8 cellular contexts compared by ENCODE assay signal in the genomic region with DNA sequence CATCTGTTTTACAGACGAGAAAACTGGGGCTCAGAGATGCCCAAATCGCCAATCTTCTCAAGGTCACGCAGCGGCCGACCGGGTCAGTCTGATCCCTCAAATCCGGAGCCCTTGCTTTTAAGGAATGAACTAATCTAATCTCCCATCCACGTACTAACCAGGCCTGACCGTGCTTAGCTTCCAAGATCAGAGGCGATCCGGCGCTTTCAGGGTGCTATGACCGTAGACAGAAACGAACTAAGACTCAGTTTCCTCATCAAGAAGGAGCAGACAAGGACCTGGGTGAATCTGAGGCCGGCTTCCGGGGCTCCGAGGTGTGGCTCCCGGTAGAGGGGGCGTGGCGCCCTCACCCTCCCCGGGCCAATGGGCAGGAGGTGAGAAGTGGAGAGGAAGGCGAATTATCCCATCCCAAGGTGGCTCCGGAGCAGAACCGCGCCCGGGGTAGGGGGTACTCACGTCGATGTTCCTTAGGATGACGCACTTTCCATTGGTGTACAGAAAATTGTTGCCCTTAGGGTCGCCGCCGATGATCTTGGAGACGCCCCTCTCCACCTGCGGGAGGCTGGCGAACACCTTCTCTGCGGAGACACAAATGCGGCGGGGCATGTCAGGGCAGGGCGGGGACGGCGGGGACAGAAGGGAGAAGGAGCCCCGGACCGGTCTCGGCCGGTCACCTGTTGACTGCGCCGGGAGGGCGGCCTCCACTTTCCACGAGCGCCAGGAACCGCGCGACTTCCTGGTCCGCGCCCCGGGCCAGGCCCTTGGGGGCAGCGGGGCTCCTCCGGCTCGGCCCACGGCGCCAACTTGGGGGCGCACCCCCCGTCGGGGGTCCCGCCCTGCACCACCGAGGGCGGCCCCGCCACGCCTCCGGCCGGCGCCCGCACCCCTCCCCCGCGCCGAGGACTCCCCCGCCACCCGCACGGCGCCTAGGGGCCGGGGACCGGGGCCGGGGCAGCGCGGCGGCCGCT. TPM values are rescaled to one million over a fixed set of nuclear protein-coding genes. Genes with fewer than 3 reads are reported as not detected.
DNase-seq lines count a peak whose midpoint lies in the region; ATAC-seq and TF ChIP-seq lines count a peak whose summit lies in the region.

No MANE protein-coding gene starts in this region.

- no peaks in the 10 kb centered on the region for H3K27me3 ChIP-seq in fibroblast of lung (ENCODE audit: control insufficient read depth, insufficient read depth, low read length)
- no peaks in the 10 kb centered on the region for H3K27me3 ChIP-seq in neuronal stem cell (ENCODE audit: control insufficient read depth in 3 of 3, insufficient read depth in 3 of 3, low read depth in 1 of 3, low read length in 3 of 3)

- H3K4me1 ChIP-seq in fibroblast of lung (ENCODE audit: control insufficient read depth, extremely low read depth, insufficient read depth, low read length) (peaks cover 10% of the 10 kb centered on the region), neuronal stem cell (ENCODE audit: control insufficient read depth in 2 of 2, insufficient read depth in 1 of 2, low read depth in 1 of 2, low read length in 2 of 2) (peaks cover 9 to 10% of the 10 kb centered on the region in 2 donors), urinary bladder (ENCODE audit: insufficient read depth) (no peaks in the 10 kb centered on the region)

- H3K4me2 ChIP-seq in fibroblast of lung (ENCODE audit: extremely low read depth, insufficient read depth, low read length) (peak overlapping the region; percentile 79), neuronal stem cell (ENCODE audit: insufficient read depth, low read length, poor library complexity, severe bottlenecking) (peak overlapping the region; percentile 59)

- H2BK5ac ChIP-seq in neuronal stem cell (ENCODE audit: low read length): no peak overlapping the region

- peak overlapping the region; percentile 58 for H3K9ac ChIP-seq in fibroblast of lung (ENCODE audit: insufficient read depth, low read length)
- peak overlapping the region; percentile 75 for H3K9ac ChIP-seq in neuronal stem cell (ENCODE audit: low read depth, low read length, poor library complexity)

- H3K79me2 ChIP-seq in fibroblast of lung (ENCODE audit: control insufficient read depth, insufficient read depth, low read length): peaks cover 53% of the 10 kb centered on the region

- H3K4me1 Mint-ChIP-seq in activated T-cell treated with anti-CD3 and anti-CD28 coated beads, Interleukin-2, amount 50 U/mL, for 72 hours (ENCODE audit: low read depth): peaks cover 86% of the 10 kb centered on the region

- whole genome bisulfite sequencing in neuronal stem cell (ENCODE audit: extremely low coverage in 2 of 2, insufficient read length in 2 of 2, insufficient replicate concordance in 1 of 2), 2 donors: no CpG with 5 or more reads among the region's 87 CpGs
- 2% methylated on average over 86 of the region's 87 CpGs for WGBS in urinary bladder

- H3K9me3 Mint-ChIP-seq in activated T-cell treated with anti-CD3 and anti-CD28 coated beads, Interleukin-2, amount 50 U/mL, for 72 hours: no peaks in the 10 kb centered on the region

- H4K20me1 ChIP-seq in fibroblast of lung (ENCODE audit: control insufficient read depth, extremely low read depth, insufficient read depth, low read length): no peaks in the 10 kb centered on the region

- H3K4ac ChIP-seq in neuronal stem cell (ENCODE audit: low read length): no peak overlapping the region

- H3K27ac ChIP-seq in 22Rv1 (peak overlapping the region; percentile 84), fibroblast of lung (ENCODE audit: insufficient read depth, low read length) (peak overlapping the region; percentile 81), neuronal stem cell (replicated peaks; ENCODE audit: low read length) (peak overlapping the region; percentile 73), urinary bladder (ENCODE audit: low read depth) (peak overlapping the region; percentile 90)

- TF ChIP-seq CTCF in 22Rv1 (IDR thresholded peaks at IDR 0.05) (no peak), fibroblast of lung (conservative IDR thresholded peaks at IDR 0.05 in 1 of 2, IDR thresholded peaks at IDR 0.05 in 1 of 2; ENCODE audit: low read depth in 1 of 2, low read length in 2 of 2) (no peak)

- H2BK15ac ChIP-seq in neuronal stem cell (ENCODE audit: low read length): no peak overlapping the region

- DNase-seq in NCI-H526 treated with DMSO at 0.1 percent for 48 hours (lab: John Stamatoyannopoulos, UW) (peak; percentile 22), fibroblast of lung (ENCODE audit: low read depth in 2 of 2) (peak in 1 of 2 donors; percentile 52), neuronal stem cell (ENCODE audit: low spot score) (no peak)
- peak; percentile 79 to 81 for DNase-seq in activated T-cell treated with anti-CD3 and anti-CD28 coated beads, Interleukin-2, amount 50 U/mL, for 72 hours

- no peak overlapping the region for H2BK12ac ChIP-seq in neuronal stem cell (ENCODE audit: low read length)

- H3K4me3 ChIP-seq in fibroblast of lung (replicated peaks in 1 of 4; ENCODE audit: control extremely low read depth in 1 of 4, insufficient read depth in 1 of 4, low read depth in 3 of 4, low read length in 4 of 4) (peak overlapping the region; percentile 54 to 75 (median 74)), neuronal stem cell (ENCODE audit: low read length in 2 of 2) (peak overlapping the region; percentile 63 to 93), urinary bladder (ENCODE audit: low read depth, low read length) (peak overlapping the region; percentile 86)

- peak overlapping the region; percentile 8 for H3K23ac ChIP-seq in neuronal stem cell (ENCODE audit: low read depth, low read length, poor library complexity)

- H3K79me1 ChIP-seq in neuronal stem cell (ENCODE audit: low read depth, low read length): peaks cover 6% of the 10 kb centered on the region

- H3K27me3 Mint-ChIP-seq in activated T-cell treated with anti-CD3 and anti-CD28 coated beads, Interleukin-2, amount 50 U/mL, for 72 hours (ENCODE audit: low read depth): no peaks in the 10 kb centered on the region

- H3K18ac ChIP-seq in neuronal stem cell (ENCODE audit: low read length): peak overlapping the region; percentile 89

- H3K36me3 ChIP-seq in fibroblast of lung (ENCODE audit: control insufficient read depth, insufficient read depth, low read length) (peaks cover 35% of the 10 kb centered on the region), neuronal stem cell (replicated peaks in 1 of 2; ENCODE audit: control insufficient read depth in 2 of 2, insufficient read depth in 2 of 2, low read length in 2 of 2) (peaks cover 35 to 50% of the 10 kb centered on the region in 2 donors), urinary bladder (ENCODE audit: insufficient read depth) (no peaks in the 10 kb centered on the region)

- H3K9me3 ChIP-seq in fibroblast of lung (ENCODE audit: control insufficient read depth, insufficient read depth, low read depth, low read length) (no peaks in the 10 kb centered on the region), neuronal stem cell (replicated peaks in 1 of 2; ENCODE audit: control insufficient read depth in 2 of 2, insufficient read depth in 1 of 2, low read depth in 1 of 2, low read length in 2 of 2) (no peaks in the 10 kb centered on the region)

- H2AFZ ChIP-seq in fibroblast of lung (ENCODE audit: low read length) (no peak overlapping the region), neuronal stem cell (ENCODE audit: low read length) (peak overlapping the region; percentile 79)

- peaks cover 16 to 33% of the 10 kb centered on the region in 2 donors for H3K36me3 Mint-ChIP-seq in activated T-cell treated with anti-CD3 and anti-CD28 coated beads, Interleukin-2, amount 50 U/mL, for 72 hours (ENCODE audit: insufficient read depth in 2 of 2)

- peak overlapping the region; percentile 21 for H2AK5ac ChIP-seq in neuronal stem cell (ENCODE audit: low read depth, low read length)

- H3K4me3 Mint-ChIP-seq in activated T-cell treated with anti-CD3 and anti-CD28 coated beads, Interleukin-2, amount 50 U/mL, for 72 hours: peak overlapping the region; percentile 93 to 95

- H2BK120ac ChIP-seq in neuronal stem cell (ENCODE audit: low read depth, low read length): no peak overlapping the region

- no peak overlapping the region for H4K91ac ChIP-seq in neuronal stem cell (ENCODE audit: low read depth, low read length, poor library complexity)

- H4K8ac ChIP-seq in neuronal stem cell (ENCODE audit: low read depth, low read length): no peak overlapping the region

- ATAC-seq in GM18511 (IDR thresholded peaks at IDR 0.05; ENCODE audit: unreplicated experiment) (peak; percentile 45), HG02938 (IDR thresholded peaks at IDR 0.05; ENCODE audit: unreplicated experiment) (peak; percentile 33)
- ATAC-seq in activated T-cell treated with anti-CD3 and anti-CD28 coated beads, Interleukin-2, amount 50 U/mL, for 72 hours (replicated peaks in 1 of 2): peak; percentile 39 to 61

- H3K27ac Mint-ChIP-seq in activated T-cell treated with anti-CD3 and anti-CD28 coated beads, Interleukin-2, amount 50 U/mL, for 72 hours: peak overlapping the region; percentile 90

- peak overlapping the region; percentile 14 for H3K14ac ChIP-seq in neuronal stem cell (ENCODE audit: low read length)

RNA-seq across cellular contexts. Expression of a gene that starts 0.7 kb away (rescaled TPM):
- 100 to 1,000 TPM; 304 to 326 TPM for total RNA-seq in activated T-cell treated with anti-CD3 and anti-CD28 coated beads, Interleukin-2, amount 50 U/mL, for 72 hours
- total RNA-seq in fibroblast of lung (265 and 331 TPM in 2 replicates), urinary bladder (107 TPM)
- polyA plus RNA-seq in fibroblast of lung (720 and 751 TPM in 2 replicates), urinary bladder (361 TPM)
- polyA plus RNA-seq in fibroblast of lung (2012): 657 and 688 TPM in 2 replicates
- polyA minus RNA-seq in fibroblast of lung (ENCODE audit: low replicate concordance): 995 and 1,193 TPM in 2 replicates
- 78.8 TPM for polyA plus RNA-seq in neuronal stem cell (2013, experiment 1 of 2)
- polyA plus RNA-seq in neuronal stem cell (2013, experiment 2 of 2): 78.7 TPM
